Comparison of ENCODE assay signal across 15 cellular contexts in the genomic region with DNA sequence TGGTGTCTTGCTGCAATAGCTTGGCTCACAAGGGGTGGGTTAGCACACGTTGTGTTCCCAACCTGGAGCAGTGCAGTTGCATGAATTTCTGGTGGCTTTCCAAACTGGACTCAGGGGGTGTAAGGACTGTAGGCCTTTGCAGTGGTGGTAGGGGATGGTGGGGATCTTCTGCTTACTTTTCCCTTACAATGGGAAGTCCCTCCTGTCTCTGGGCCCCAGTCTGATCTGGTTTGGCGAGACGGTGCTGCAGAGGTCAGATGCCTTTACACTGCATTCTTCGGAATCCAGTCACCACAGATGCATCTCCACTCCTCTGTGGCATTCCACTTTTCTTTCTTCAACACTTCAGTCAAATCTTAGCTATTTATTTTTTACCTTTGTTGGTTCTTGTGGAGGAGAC.
DNase-seq lines count a peak whose midpoint lies in the region; ATAC-seq and TF ChIP-seq lines count a peak whose summit lies in the region.
"Had no signal": no experiment of that assay in that cellular context is flagged by ENCODE, and none has a peak within 500 bp of the region (broad histone marks: within the 10 kb centered on the region; RNA-seq: fewer than 3 reads in every experiment).

No MANE protein-coding gene starts in this region.

- no peak overlapping the region for H3K4me3 Mint-ChIP-seq in T-helper 2 cell treated with Interferon-gamma antibody and Interleukin-4, amounts not matched to agents 5 μg/mL and 100 μg/mL, for 36 hours
- H3K4me3 Mint-ChIP-seq: natural killer cell had no signal

- H3K36me3 ChIP-seq in PC-9 (ENCODE audit: low read depth) (0 out of 2 replicates have a peak, but pooled peaks cover 3% of the 10 kb centered on the region), left ventricle myocardium inferior (no peaks in the 10 kb centered on the region), parathyroid adenoma (ENCODE audit: control insufficient read depth, insufficient read depth, low read length) (no peaks in the 10 kb centered on the region), uterus (no peaks in the 10 kb centered on the region)
- H3K36me3 ChIP-seq: tibial artery had no signal

- POLR2A ChIA-PET in PC-9 (lab: Charles Lee; ENCODE audit: unreplicated experiment) = interaction anchor here (0.5 to 1.0 kb wide), 5 partner anchors 9 to 578 kb away, joined by 3 to 15 read pairs (median 8); a partner anchor contains a TSS

- intact Hi-C loops in PC-9 (cut with micrococcal nuclease; ENCODE audit: unreplicated experiment) = loop anchor here (1.0 to 5.0 kb wide), 6 partner anchors 9 to 580 kb away; a partner anchor contains a TSS
- intact Hi-C loops in left ventricle myocardium inferior (cut with micrococcal nuclease) = no loop called here
- intact Hi-C loops in uterus (cut with DNase I; ENCODE audit: low total_unique reads) = no loop called here

- no peak overlapping the region for H3K9ac ChIP-seq in parathyroid adenoma

- no peaks in the 10 kb centered on the region for H3K27me3 Mint-ChIP-seq in T-helper 2 cell treated with Interferon-gamma antibody and Interleukin-4, amounts not matched to agents 5 μg/mL and 100 μg/mL, for 36 hours (ENCODE audit: low read depth)

- H3K79me2 ChIP-seq in PC-9 (ENCODE audit: low read depth) (peaks cover 27% of the 10 kb centered on the region; the same call in 1 of the 2 replicates), parathyroid adenoma (peaks cover 2% of the 10 kb centered on the region)

- no peaks in the 10 kb centered on the region for H3K4me1 Mint-ChIP-seq in T-helper 2 cell treated with Interferon-gamma antibody and Interleukin-4, amounts not matched to agents 5 μg/mL and 100 μg/mL, for 36 hours (ENCODE audit: low read depth)
- H3K4me1 Mint-ChIP-seq: natural killer cell had no signal

- DNase-seq in GM03348 (ENCODE audit: low spot score) (peak; percentile 19), PC-9 (peak; percentile 79 to 91), left ventricle myocardium inferior (no peak), GM20000 (ENCODE audit: low spot score) (no peak), uterus (no peak)
- no peak for DNase-seq in T-helper 2 cell treated with Interferon-gamma antibody and Interleukin-4, amounts not matched to agents 5 μg/mL and 100 μg/mL, for 36 hours (ENCODE audit: low spot score)
- DNase-seq: activated CD4-positive, alpha-beta T cell treated with anti-CD3 and anti-CD28 coated beads, Interleukin-2, amount 50 U/mL, for 4 hours; amygdala; kidney; natural killer cell; NCI-H2081; tibial artery had no signal

- CTCF ChIA-PET in PC-9 (lab: Charles Lee) = interaction anchor here (0.9 to 2.0 kb wide), 2 partner anchors 9 to 131 kb away, joined by 3 to 7 read pairs; no protein-coding TSS in a partner anchor

- no peaks in the 10 kb centered on the region for H3K36me3 Mint-ChIP-seq in T-helper 2 cell treated with Interferon-gamma antibody and Interleukin-4, amounts not matched to agents 5 μg/mL and 100 μg/mL, for 36 hours (ENCODE audit: low read depth)

- TSS peak; percentile 94 for BruUV-seq in PC-9 (replicated peaks; lab: Mats Ljungman, UMichigan)

- TF ChIP-seq CTCF in PC-9 (conservative IDR thresholded peaks at IDR 0.05) (no peak), left ventricle myocardium inferior (IDR thresholded peaks at IDR 0.05; ENCODE audit: borderline replicate concordance) (no peak), parathyroid adenoma (IDR thresholded peaks at IDR 0.05) (no peak), GM20000 (IDR thresholded peaks at IDR 0.05; ENCODE audit: extremely low read depth, missing control alignments) (no peak), uterus (IDR thresholded peaks at IDR 0.05) (no peak)

- H3K4me1 ChIP-seq in PC-9 (replicated peaks; ENCODE audit: insufficient read depth) = peaks cover 44% of the 10 kb centered on the region
- peaks cover 10% of the 10 kb centered on the region for H3K4me1 ChIP-seq in left ventricle myocardium inferior
- H3K4me1 ChIP-seq in parathyroid adenoma = peaks cover 11% of the 10 kb centered on the region
- no peaks in the 10 kb centered on the region for H3K4me1 ChIP-seq in uterus
- H3K4me1 ChIP-seq: tibial artery had no signal

- H3K9me2 ChIP-seq in PC-9 (ENCODE audit: insufficient read depth) = no peaks in the 10 kb centered on the region

- no peaks in the 10 kb centered on the region for H4K20me1 ChIP-seq in PC-9 (ENCODE audit: insufficient read depth)

- H3K27ac ChIP-seq in PC-9 = peak overlapping the region; percentile 96
- peak overlapping the region; percentile 73 for H3K27ac ChIP-seq in left ventricle myocardium inferior (replicated peaks)
- no peak overlapping the region for H3K27ac ChIP-seq in parathyroid adenoma
- H3K27ac ChIP-seq in uterus = no peak overlapping the region
- H3K27ac ChIP-seq: tibial artery had no signal

- H3K9me3 ChIP-seq in PC-9 (ENCODE audit: insufficient read depth, low read depth) (no peaks in the 10 kb centered on the region), left ventricle myocardium inferior (replicated peaks) (peaks cover 16% of the 10 kb centered on the region), parathyroid adenoma (ENCODE audit: control insufficient read depth, low read length) (no peaks in the 10 kb centered on the region), uterus (no peaks in the 10 kb centered on the region)

- peak overlapping the region; percentile 64 for H3K4me2 ChIP-seq in PC-9
- peak overlapping the region; percentile 5 for H3K4me2 ChIP-seq in parathyroid adenoma (ENCODE audit: low read length)

- no peaks in the 10 kb centered on the region for H3K27me3 ChIP-seq in PC-9 (ENCODE audit: insufficient read depth, low read depth)
- no peaks in the 10 kb centered on the region for H3K27me3 ChIP-seq in left ventricle myocardium inferior (ENCODE audit: low read depth)
- no peaks in the 10 kb centered on the region for H3K27me3 ChIP-seq in parathyroid adenoma (ENCODE audit: control insufficient read depth, insufficient read depth, low read length)
- no peaks in the 10 kb centered on the region for H3K27me3 ChIP-seq in uterus
- H3K27me3 ChIP-seq: tibial artery had no signal

- peaks cover 34% of the 10 kb centered on the region for H3F3A ChIP-seq in PC-9 (ENCODE audit: insufficient read depth, low read depth)

- no peak overlapping the region for H3K27ac Mint-ChIP-seq in T-helper 2 cell treated with Interferon-gamma antibody and Interleukin-4, amounts not matched to agents 5 μg/mL and 100 μg/mL, for 36 hours
- H3K27ac Mint-ChIP-seq: activated T-helper 2 cell treated with anti-CD3 and anti-CD28 coated beads, Interferon-gamma antibody, Interleukin-2, Interleukin-4, amounts not matched to agents 10 μg/mL and 5 μg/mL and 100 μg/mL, durations not matched to agents 14 hours and 24 hours and 36 hours; natural killer cell had no signal

- peak overlapping the region; percentile 31; the same call in 1 of the 2 replicates for H2AFZ ChIP-seq in PC-9
- no peak overlapping the region for H2AFZ ChIP-seq in parathyroid adenoma

- peaks cover 21% of the 10 kb centered on the region for H3K9me3 Mint-ChIP-seq in T-helper 2 cell treated with Interferon-gamma antibody and Interleukin-4, amounts not matched to agents 5 μg/mL and 100 μg/mL, for 36 hours

- H3K4me3 ChIP-seq in PC-9 (peak overlapping the region; percentile 37; the same call in 1 of the 2 replicates), left ventricle myocardium inferior (peak overlapping the region; percentile 40), parathyroid adenoma (ENCODE audit: low read depth, low read length) (no peak overlapping the region), uterus (no peak overlapping the region)
- H3K4me3 ChIP-seq: tibial artery had no signal

- ATAC-seq in HG03135 (IDR thresholded peaks at IDR 0.05; ENCODE audit: unreplicated experiment) = no peak
- ATAC-seq: natural killer cell had no signal

- TF ChIP-seq POLR2A in uterus (IDR thresholded peaks at IDR 0.05) = no peak

Comparison
In these comparisons a context has a peak if more than half of its experiments do, and no peak if none do; other contexts are left out.
1. DNase-seq: peak in GM03348 (single experiment) and PC-9 (2 of 2); none in left ventricle myocardium inferior (single experiment), GM20000 (single experiment), T-helper 2 cell treated with Interferon-gamma antibody and Interleukin-4, amounts not matched to agents 5 μg/mL and 100 μg/mL, for 36 hours (single experiment) and uterus (0 of 2).
2. H3K27ac ChIP-seq: peak in PC-9 (single experiment) and left ventricle myocardium inferior (single experiment); none in parathyroid adenoma (single experiment) and uterus (0 of 2).
3. H3K4me3 ChIP-seq: peak in PC-9 (single experiment) and left ventricle myocardium inferior (single experiment); none in parathyroid adenoma (single experiment) and uterus (0 of 2).